Comparison of ENCODE assay signal across 1 cellular context in genomic region chr13:44576396-44577235, GRCh38.
TF ChIP-seq lines count a peak whose summit lies in the region.

No MANE protein-coding gene starts in this region.

TF ChIP-seq in HEK293, 187 proteins besides CTCF, POLR2A, EP300 and RAD21 (continued from another document):
- no peak for TF ChIP-seq ZBTB10 (tag by site-specific recombination; IDR thresholded peaks at IDR 0.05)
- no peak for TF ChIP-seq KLF16 (tag by site-specific recombination; IDR thresholded peaks at IDR 0.05)
- no peak for TF ChIP-seq ZNF558 (tag by site-specific recombination; IDR thresholded peaks at IDR 0.05)
- no peak for TF ChIP-seq ZNF585B (tag by site-specific recombination; IDR thresholded peaks at IDR 0.05)
- no peak for TF ChIP-seq ZNF23 (tag by site-specific recombination; IDR thresholded peaks at IDR 0.05; ENCODE audit: borderline replicate concordance)
- no peak for TF ChIP-seq YY2 (tag by site-specific recombination; IDR thresholded peaks at IDR 0.05)
- TF ChIP-seq ZFHX2 (tag by site-specific recombination; conservative IDR thresholded peaks at IDR 0.05) = no peak
- TF ChIP-seq ZNF16 (tag by site-specific recombination; IDR thresholded peaks at IDR 0.05; ENCODE audit: low read depth) = no peak
- no peak for TF ChIP-seq ZNF830 (tag by site-specific recombination; IDR thresholded peaks at IDR 0.05; ENCODE audit: low read depth)
- TF ChIP-seq GLIS1 (tag by site-specific recombination; IDR thresholded peaks at IDR 0.05) = no peak
- no peak for TF ChIP-seq KLF8 (tag by site-specific recombination; IDR thresholded peaks at IDR 0.05)
- no peak; the same call in 1 of the 2 replicates for TF ChIP-seq ZNF600 (tag by site-specific recombination; IDR thresholded peaks at IDR 0.05)
- TF ChIP-seq ZNF112 (tag by site-specific recombination; IDR thresholded peaks at IDR 0.05) = no peak
- no peak for TF ChIP-seq ZNF571 (tag by site-specific recombination; IDR thresholded peaks at IDR 0.05)
- TF ChIP-seq ZBTB7A (tag by site-specific recombination; IDR thresholded peaks at IDR 0.05; ENCODE audit: low read depth) = no peak
- no peak for TF ChIP-seq ZNF654 (tag by site-specific recombination; IDR thresholded peaks at IDR 0.05; ENCODE audit: low read depth)
- TF ChIP-seq, protein P1, sequence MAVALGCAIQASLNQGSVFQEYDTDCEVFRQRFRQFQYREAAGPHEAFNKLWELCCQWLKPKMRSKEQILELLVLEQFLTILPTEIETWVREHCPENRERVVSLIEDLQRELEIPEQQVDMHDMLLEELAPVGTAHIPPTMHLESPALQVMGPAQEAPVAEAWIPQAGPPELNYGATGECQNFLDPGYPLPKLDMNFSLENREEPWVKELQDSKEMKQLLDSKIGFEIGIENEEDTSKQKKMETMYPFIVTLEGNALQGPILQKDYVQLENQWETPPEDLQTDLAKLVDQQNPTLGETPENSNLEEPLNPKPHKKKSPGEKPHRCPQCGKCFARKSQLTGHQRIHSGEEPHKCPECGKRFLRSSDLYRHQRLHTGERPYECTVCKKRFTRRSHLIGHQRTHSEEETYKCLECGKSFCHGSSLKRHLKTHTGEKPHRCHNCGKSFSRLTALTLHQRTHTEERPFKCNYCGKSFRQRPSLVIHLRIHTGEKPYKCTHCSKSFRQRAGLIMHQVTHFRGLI (tag by site-specific recombination; IDR thresholded peaks at IDR 0.05) = no peak
- TF ChIP-seq ZBTB48 (tag by site-specific recombination; IDR thresholded peaks at IDR 0.05) = 0 out of 2 replicates have a peak, but pooled peaks have one; percentile 51
- 0 out of 2 replicates have a peak, but pooled peaks have one; percentile 27 for TF ChIP-seq ZNF660 (tag by site-specific recombination; IDR thresholded peaks at IDR 0.05)
- TF ChIP-seq, protein P2, sequence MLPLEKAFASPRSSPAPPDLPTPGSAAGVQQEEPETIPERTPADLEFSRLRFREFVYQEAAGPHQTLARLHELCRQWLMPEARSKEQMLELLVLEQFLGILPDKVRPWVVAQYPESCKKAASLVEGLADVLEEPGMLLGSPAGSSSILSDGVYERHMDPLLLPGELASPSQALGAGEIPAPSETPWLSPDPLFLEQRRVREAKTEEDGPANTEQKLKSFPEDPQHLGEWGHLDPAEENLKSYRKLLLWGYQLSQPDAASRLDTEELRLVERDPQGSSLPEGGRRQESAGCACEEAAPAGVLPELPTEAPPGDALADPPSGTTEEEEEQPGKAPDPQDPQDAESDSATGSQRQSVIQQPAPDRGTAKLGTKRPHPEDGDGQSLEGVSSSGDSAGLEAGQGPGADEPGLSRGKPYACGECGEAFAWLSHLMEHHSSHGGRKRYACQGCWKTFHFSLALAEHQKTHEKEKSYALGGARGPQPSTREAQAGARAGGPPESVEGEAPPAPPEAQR (tag by site-specific recombination; IDR thresholded peaks at IDR 0.05) = no peak
- TF ChIP-seq REPIN1 (tag by site-specific recombination; IDR thresholded peaks at IDR 0.05; ENCODE audit: low read depth) = no peak
- 0 out of 2 replicates have a peak, but pooled peaks have one; percentile 16 for TF ChIP-seq ZBTB1 (tag by site-specific recombination; IDR thresholded peaks at IDR 0.05)
- TF ChIP-seq ZNF626 (tag by site-specific recombination; IDR thresholded peaks at IDR 0.05) = no peak
- no peak for TF ChIP-seq IKZF3 (tag by site-specific recombination; IDR thresholded peaks at IDR 0.05)
- TF ChIP-seq MEIS1 (CRISPR knock-in tag; IDR thresholded peaks at IDR 0.05; ENCODE audit: borderline replicate concordance) = no peak
- peak; percentile 71 for TF ChIP-seq ZFP37 (tag by site-specific recombination; IDR thresholded peaks at IDR 0.05)
- TF ChIP-seq PRDM10 (tag by site-specific recombination; IDR thresholded peaks at IDR 0.05) = no peak
- no peak for TF ChIP-seq ZNF174 (tag by site-specific recombination; IDR thresholded peaks at IDR 0.05)
- TF ChIP-seq EGR2 (tag by site-specific recombination; IDR thresholded peaks at IDR 0.05; ENCODE audit: low read depth) = no peak; the same call in 1 of the 2 replicates
- TF ChIP-seq, protein P3, sequence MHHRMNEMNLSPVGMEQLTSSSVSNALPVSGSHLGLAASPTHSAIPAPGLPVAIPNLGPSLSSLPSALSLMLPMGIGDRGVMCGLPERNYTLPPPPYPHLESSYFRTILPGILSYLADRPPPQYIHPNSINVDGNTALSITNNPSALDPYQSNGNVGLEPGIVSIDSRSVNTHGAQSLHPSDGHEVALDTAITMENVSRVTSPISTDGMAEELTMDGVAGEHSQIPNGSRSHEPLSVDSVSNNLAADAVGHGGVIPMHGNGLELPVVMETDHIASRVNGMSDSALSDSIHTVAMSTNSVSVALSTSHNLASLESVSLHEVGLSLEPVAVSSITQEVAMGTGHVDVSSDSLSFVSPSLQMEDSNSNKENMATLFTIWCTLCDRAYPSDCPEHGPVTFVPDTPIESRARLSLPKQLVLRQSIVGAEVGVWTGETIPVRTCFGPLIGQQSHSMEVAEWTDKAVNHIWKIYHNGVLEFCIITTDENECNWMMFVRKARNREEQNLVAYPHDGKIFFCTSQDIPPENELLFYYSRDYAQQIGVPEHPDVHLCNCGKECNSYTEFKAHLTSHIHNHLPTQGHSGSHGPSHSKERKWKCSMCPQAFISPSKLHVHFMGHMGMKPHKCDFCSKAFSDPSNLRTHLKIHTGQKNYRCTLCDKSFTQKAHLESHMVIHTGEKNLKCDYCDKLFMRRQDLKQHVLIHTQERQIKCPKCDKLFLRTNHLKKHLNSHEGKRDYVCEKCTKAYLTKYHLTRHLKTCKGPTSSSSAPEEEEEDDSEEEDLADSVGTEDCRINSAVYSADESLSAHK (tag by site-specific recombination; IDR thresholded peaks at IDR 0.05) = no peak
- TF ChIP-seq ZFP3 (tag by site-specific recombination; IDR thresholded peaks at IDR 0.05; ENCODE audit: low read depth) = no peak
- TF ChIP-seq ZFP69B (tag by site-specific recombination; IDR thresholded peaks at IDR 0.05) = peak; percentile 73; the same call in 1 of the 2 replicates
- no peak for TF ChIP-seq ZNF529 (tag by site-specific recombination; IDR thresholded peaks at IDR 0.05; ENCODE audit: insufficient replicate concordance)
- 0 out of 2 replicates have a peak, but pooled peaks have one; percentile 20 for TF ChIP-seq KLF1 (tag by site-specific recombination; IDR thresholded peaks at IDR 0.05)
- TF ChIP-seq ZNF501 (tag by site-specific recombination; IDR thresholded peaks at IDR 0.05) = no peak; the same call in 1 of the 2 replicates
- TF ChIP-seq REST (tag by site-specific recombination; IDR thresholded peaks at IDR 0.05) = 0 out of 2 replicates have a peak, but pooled peaks have one; percentile 27
- TF ChIP-seq ZNF776 (tag by site-specific recombination; IDR thresholded peaks at IDR 0.05; ENCODE audit: borderline replicate concordance) = no peak
- no peak for TF ChIP-seq RBAK (tag by site-specific recombination; IDR thresholded peaks at IDR 0.05)
- no peak for TF ChIP-seq ZNF514 (tag by site-specific recombination; IDR thresholded peaks at IDR 0.05)
